21 cellular contexts compared by ENCODE assay signal in genomic region chrX:107123750-107124149, GRCh38.
"Had no signal": no experiment of that assay in that cellular context is flagged by ENCODE, and none has a peak within 500 bp of the region (broad histone marks: within the 10 kb centered on the region; RNA-seq: fewer than 3 reads in every experiment).

No MANE protein-coding gene starts in this region.

- H3K27ac ChIP-seq: epithelial cell of prostate, esophagus muscularis mucosa, heart left ventricle, stomach, thoracic aorta, transverse colon had no signal

- DNase-seq: effector memory CD4-positive, alpha-beta T cell; foreskin melanocyte; heart left ventricle; hypothalamus; kidney glomerular epithelial cell; mucosa of descending colon; naive thymus-derived CD8-positive, alpha-beta T cell; posterior cingulate gyrus; small intestine; stimulated activated CD4-positive, alpha-beta T cell treated with anti-CD3 and anti-CD28 coated beads, Interleukin-12 subunit alpha, Interleukin-12 subunit beta, amount 100 ng/mL, for 4 hours; stimulated activated naive CD4-positive, alpha-beta T cell; stomach; substantia nigra; transverse colon had no signal

- H3K27me3 ChIP-seq: esophagus muscularis mucosa, transverse colon had no signal

- ATAC-seq: heart left ventricle; left lobe of liver; mucosa of descending colon; naive thymus-derived CD8-positive, alpha-beta T cell; sciatic nerve had no signal

- H3K4me3 ChIP-seq: esophagus muscularis mucosa, heart left ventricle, mucosa of descending colon, stomach, thoracic aorta, transverse colon had no signal

- H3K36me3 ChIP-seq: esophagus muscularis mucosa, heart left ventricle, stomach, thoracic aorta, transverse colon had no signal

- H3K4me1 ChIP-seq: stomach, transverse colon had no signal

- H3K9me3 ChIP-seq: esophagus muscularis mucosa, heart left ventricle, mucosa of descending colon, stomach, thoracic aorta, transverse colon had no signal

- FAIRE-seq: endometrium, islet of Langerhans, small intestine had no signal
